In genomic region chrX:150324919-150325318, GRCh38 we compare ENCODE assay signal across 19 cellular contexts.
"Had no signal": no experiment of that assay in that cellular context is flagged by ENCODE, and none has a peak within 500 bp of the region (broad histone marks: within the 10 kb centered on the region; RNA-seq: fewer than 3 reads in every experiment).

No MANE protein-coding gene starts in this region.

- H3K4me1 ChIP-seq: breast epithelium, lower lobe of right lung, tibial artery had no signal

- DNase-seq: activated CD4-positive, alpha-beta T cell treated with anti-CD3 and anti-CD28 coated beads, Interleukin-2, amount 50 U/mL, for 1 hour; activated CD4-positive, CD25-positive, alpha-beta regulatory T cell treated with anti-CD3 and anti-CD28 coated beads, Interleukin-2, amount 50 U/mL, for 72 hours; activated CD8-positive, alpha-beta memory T cell treated with anti-CD3 and anti-CD28 coated beads, Interleukin-2, amount 50 U/mL, for 4 hours; activated naive CD4-positive, alpha-beta T cell treated with anti-CD3 and anti-CD28 coated beads for 36 hours; activated T-cell treated with anti-CD3 and anti-CD28 coated beads, Interleukin-2, amount 50 U/mL, for 4 hours; anterior cingulate cortex; effector memory CD8-positive, alpha-beta T cell; hypothalamus; lower lobe of right lung; nephron progenitor cell; nucleus accumbens; posterior cingulate gyrus; stimulated activated CD4-positive, alpha-beta T cell treated with anti-CD3 and anti-CD28 coated beads, Interleukin-12 subunit alpha, Interleukin-12 subunit beta, amount 100 ng/mL, for 4 hours; stimulated activated CD4-positive, alpha-beta T cell treated with anti-CD3 and anti-CD28 coated beads, Interleukin-1b, Interleukin-23, amount 100 ng/mL, for 48 hours; stimulated activated CD8-positive, alpha-beta memory T cell treated with anti-CD3 and anti-CD28 coated beads, Interleukin-4, amount 100 ng/mL, for 48 hours; stimulated activated naive CD4-positive, alpha-beta T cell; tibial artery had no signal

- ATAC-seq: activated T-cell treated with anti-CD3 and anti-CD28 coated beads, Interleukin-2, amount 50 U/mL, for 4 hours; effector memory CD8-positive, alpha-beta T cell; lower lobe of right lung had no signal

- H3K27ac ChIP-seq: breast epithelium, lower lobe of right lung, tibial artery, VCaP had no signal

- H3K27me3 ChIP-seq: tibial artery had no signal

- H3K4me3 ChIP-seq: breast epithelium, lower lobe of right lung, tibial artery had no signal

- H3K36me3 ChIP-seq: breast epithelium, lower lobe of right lung, tibial artery had no signal

- H3K9me3 ChIP-seq: breast epithelium, lower lobe of right lung had no signal
